ENCODE assay signal across 1 cellular context in the genomic region with DNA sequence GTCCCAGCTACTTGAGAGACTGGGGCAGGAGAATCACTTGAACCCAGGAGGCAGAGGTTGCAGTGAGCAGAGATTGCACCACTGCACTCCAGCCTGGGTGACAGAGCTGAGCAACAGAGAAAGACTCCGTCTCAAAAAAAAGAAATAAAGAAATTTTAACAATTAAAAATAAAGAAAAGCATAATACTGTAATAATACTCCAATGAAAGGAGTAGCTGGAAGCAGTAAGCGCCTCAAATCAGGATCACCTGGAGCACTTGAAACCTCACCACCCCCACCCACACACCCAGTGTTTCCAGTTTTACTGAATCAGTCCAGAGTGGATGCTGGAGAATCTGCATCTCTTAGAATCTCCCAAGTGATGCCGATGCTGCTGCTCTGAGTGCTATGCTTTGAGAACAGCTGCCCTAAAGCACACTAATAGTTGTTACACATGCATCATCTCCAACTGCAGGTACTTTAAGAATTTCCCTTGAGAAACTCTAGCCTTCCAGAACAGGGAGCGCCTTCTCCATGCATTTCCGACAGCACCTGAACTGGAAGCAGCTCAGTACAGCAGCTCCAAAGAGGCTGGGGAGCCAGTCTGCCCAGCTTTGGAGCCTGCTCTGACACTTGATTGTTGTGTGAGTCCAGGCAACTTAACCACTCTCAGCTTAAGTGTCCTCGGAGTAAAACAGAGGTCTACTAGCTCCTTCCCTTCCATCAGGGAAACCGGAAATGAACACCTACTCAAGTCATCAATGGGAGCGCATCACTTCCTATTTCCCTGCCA.
TF ChIP-seq lines count a peak whose summit lies in the region.

No MANE protein-coding gene starts in this region.

TF ChIP-seq in HepG2, 621 proteins besides CTCF, POLR2A, EP300 and RAD21:
- TF ChIP-seq ZNF263 (CRISPR knock-in tag; IDR thresholded peaks at IDR 0.05) (no peak), ATF7-NPFF (CRISPR knock-in tag; IDR thresholded peaks at IDR 0.05; ENCODE audit: low read depth) (no peak), ZSCAN21 (CRISPR knock-in tag; IDR thresholded peaks at IDR 0.05; ENCODE audit: borderline replicate concordance) (no peak), ZNF441 (CRISPR knock-in tag; IDR thresholded peaks at IDR 0.05; ENCODE audit: borderline replicate concordance) (no peak), ZNF703 (CRISPR knock-in tag; IDR thresholded peaks at IDR 0.05; ENCODE audit: borderline replicate concordance) (no peak), XBP1 (CRISPR knock-in tag; IDR thresholded peaks at IDR 0.05) (no peak), RXRB (CRISPR knock-in tag; IDR thresholded peaks at IDR 0.05; ENCODE audit: borderline replicate concordance) (no peak), ZNF343 (CRISPR knock-in tag; IDR thresholded peaks at IDR 0.05) (no peak), ZNF10 (CRISPR knock-in tag; IDR thresholded peaks at IDR 0.05; ENCODE audit: borderline replicate concordance, low read depth) (no peak), NR1H2 (CRISPR knock-in tag; IDR thresholded peaks at IDR 0.05; ENCODE audit: borderline replicate concordance, low read depth) (no peak)
- TF ChIP-seq, protein P1, sequence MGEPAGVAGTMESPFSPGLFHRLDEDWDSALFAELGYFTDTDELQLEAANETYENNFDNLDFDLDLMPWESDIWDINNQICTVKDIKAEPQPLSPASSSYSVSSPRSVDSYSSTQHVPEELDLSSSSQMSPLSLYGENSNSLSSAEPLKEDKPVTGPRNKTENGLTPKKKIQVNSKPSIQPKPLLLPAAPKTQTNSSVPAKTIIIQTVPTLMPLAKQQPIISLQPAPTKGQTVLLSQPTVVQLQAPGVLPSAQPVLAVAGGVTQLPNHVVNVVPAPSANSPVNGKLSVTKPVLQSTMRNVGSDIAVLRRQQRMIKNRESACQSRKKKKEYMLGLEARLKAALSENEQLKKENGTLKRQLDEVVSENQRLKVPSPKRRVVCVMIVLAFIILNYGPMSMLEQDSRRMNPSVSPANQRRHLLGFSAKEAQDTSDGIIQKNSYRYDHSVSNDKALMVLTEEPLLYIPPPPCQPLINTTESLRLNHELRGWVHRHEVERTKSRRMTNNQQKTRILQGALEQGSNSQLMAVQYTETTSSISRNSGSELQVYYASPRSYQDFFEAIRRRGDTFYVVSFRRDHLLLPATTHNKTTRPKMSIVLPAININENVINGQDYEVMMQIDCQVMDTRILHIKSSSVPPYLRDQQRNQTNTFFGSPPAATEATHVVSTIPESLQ (CRISPR knock-in tag; conservative IDR thresholded peaks at IDR 0.05): no peak
- TF ChIP-seq, protein P2, sequence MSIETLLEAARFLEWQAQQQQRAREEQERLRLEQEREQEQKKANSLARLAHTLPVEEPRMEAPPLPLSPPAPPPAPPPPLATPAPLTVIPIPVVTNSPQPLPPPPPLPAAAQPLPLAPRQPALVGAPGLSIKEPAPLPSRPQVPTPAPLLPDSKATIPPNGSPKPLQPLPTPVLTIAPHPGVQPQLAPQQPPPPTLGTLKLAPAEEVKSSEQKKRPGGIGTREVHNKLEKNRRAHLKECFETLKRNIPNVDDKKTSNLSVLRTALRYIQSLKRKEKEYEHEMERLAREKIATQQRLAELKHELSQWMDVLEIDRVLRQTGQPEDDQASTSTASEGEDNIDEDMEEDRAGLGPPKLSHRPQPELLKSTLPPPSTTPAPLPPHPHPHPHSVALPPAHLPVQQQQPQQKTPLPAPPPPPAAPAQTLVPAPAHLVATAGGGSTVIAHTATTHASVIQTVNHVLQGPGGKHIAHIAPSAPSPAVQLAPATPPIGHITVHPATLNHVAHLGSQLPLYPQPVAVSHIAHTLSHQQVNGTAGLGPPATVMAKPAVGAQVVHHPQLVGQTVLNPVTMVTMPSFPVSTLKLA (IDR thresholded peaks at IDR 0.05): no peak
TF ChIP-seq in HepG2: peak in this region for 0.
